In the genomic region with DNA sequence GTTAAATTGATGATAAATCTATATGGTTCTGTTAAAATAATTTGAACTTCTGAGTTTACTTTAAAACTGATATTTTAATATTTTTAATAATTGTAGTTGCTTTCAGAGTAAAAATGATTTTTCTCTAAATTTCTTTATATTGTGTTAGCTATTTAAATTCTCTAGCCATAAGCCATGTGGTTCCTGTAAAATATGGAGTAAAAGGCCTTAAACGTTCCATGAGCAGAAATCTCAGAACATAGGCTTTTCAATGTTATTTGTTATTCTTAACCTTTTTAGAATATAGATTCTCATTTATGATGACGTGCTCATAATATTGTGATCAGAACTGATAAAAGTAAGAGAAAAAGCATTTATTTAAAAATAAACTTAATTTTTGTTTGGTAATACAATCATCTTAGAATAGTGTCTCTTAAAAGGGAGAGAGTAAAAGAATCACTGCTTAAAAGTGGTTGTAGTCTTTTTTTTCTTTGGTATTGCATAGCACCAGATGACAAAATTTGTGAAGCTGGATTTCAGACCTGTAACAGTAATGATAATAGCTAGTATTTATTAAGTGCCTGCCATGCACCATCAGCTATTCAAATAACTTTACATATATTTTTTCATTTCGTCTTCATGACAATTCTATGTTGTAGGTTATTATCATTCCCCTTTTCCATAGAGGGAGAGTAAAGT, we compare ENCODE assay signal across 7 cellular contexts. TPM values are rescaled to one million over a fixed set of nuclear protein-coding genes. Genes with fewer than 3 reads are reported as not detected.
A peak's percentile ranks its signal among the peaks of the same experiment; 100 is the strongest.
DNase-seq lines count a peak whose midpoint lies in the region; ATAC-seq and TF ChIP-seq lines count a peak whose summit lies in the region.

No MANE protein-coding gene starts in this region.

- no peaks in the 10 kb centered on the region for H3K9me3 ChIP-seq in HEK293 (ENCODE audit: control insufficient read depth, insufficient read depth, low read depth, low read length)
- H3K9me3 ChIP-seq in iPS-18a (ENCODE audit: control insufficient read depth, low read depth, low read length): no peaks in the 10 kb centered on the region

- peak overlapping the region; percentile 78 for H3K9ac ChIP-seq in iPS-18a (ENCODE audit: low read length)

- no peaks in the 10 kb centered on the region for H3K9me3 Mint-ChIP-seq in activated CD8-positive, alpha-beta T cell treated with anti-CD3 and anti-CD28 coated beads, Interleukin-2, amount 10 ng/mL, durations not matched to agents 7 days and 5 days (ENCODE audit: insufficient read depth)
- no peaks in the 10 kb centered on the region for H3K9me3 Mint-ChIP-seq in stimulated activated naive CD8-positive, alpha-beta T cell treated with anti-CD3 and anti-CD28 coated beads, Interleukin-15, amount 100 ng/mL, for 72 hours

- no peak for ATAC-seq in activated CD8-positive, alpha-beta T cell treated with anti-CD3 and anti-CD28 coated beads, Interleukin-2, amount 10 ng/mL, durations not matched to agents 7 days and 5 days
- no peak for ATAC-seq in stimulated activated naive CD8-positive, alpha-beta T cell treated with anti-CD3 and anti-CD28 coated beads, Interleukin-15, amount 100 ng/mL, for 72 hours
- ATAC-seq in GM21717 (IDR thresholded peaks at IDR 0.05; ENCODE audit: unreplicated experiment): no peak

- CTCF ChIA-PET in HEK293 (lab: Yijun Ruan, JAX): no interaction called here
- CTCF ChIA-PET in activated CD8-positive, alpha-beta T cell treated with anti-CD3 and anti-CD28 coated beads, Interleukin-2, amount 10 ng/mL, durations not matched to agents 7 days and 5 days (lab: Charles Lee): no interaction called here

- H3K4me1 Mint-ChIP-seq in activated CD8-positive, alpha-beta T cell treated with anti-CD3 and anti-CD28 coated beads, Interleukin-2, amount 10 ng/mL, durations not matched to agents 7 days and 5 days (ENCODE audit: low read depth): peaks cover 28% of the 10 kb centered on the region
- peaks cover 36% of the 10 kb centered on the region for H3K4me1 Mint-ChIP-seq in stimulated activated naive CD8-positive, alpha-beta T cell treated with anti-CD3 and anti-CD28 coated beads, Interleukin-15, amount 100 ng/mL, for 72 hours

- POLR2A ChIA-PET in HEK293 (lab: Yijun Ruan, JAX): no interaction called here
- POLR2A ChIA-PET in activated CD8-positive, alpha-beta T cell treated with anti-CD3 and anti-CD28 coated beads, Interleukin-2, amount 10 ng/mL, durations not matched to agents 7 days and 5 days (lab: Charles Lee): no interaction called here

- no peak overlapping the region for H3K27ac Mint-ChIP-seq in activated CD8-positive, alpha-beta T cell treated with anti-CD3 and anti-CD28 coated beads, Interleukin-2, amount 10 ng/mL, durations not matched to agents 7 days and 5 days
- H3K27ac Mint-ChIP-seq in stimulated activated naive CD8-positive, alpha-beta T cell treated with anti-CD3 and anti-CD28 coated beads, Interleukin-15, amount 100 ng/mL, for 72 hours: no peak overlapping the region

- no peak for DNase-seq in activated CD8-positive, alpha-beta T cell treated with anti-CD3 and anti-CD28 coated beads, Interleukin-2, amount 10 ng/mL, durations not matched to agents 7 days and 5 days
- DNase-seq in stimulated activated naive CD8-positive, alpha-beta T cell treated with anti-CD3 and anti-CD28 coated beads, Interleukin-15, amount 100 ng/mL, for 72 hours: no peak
- DNase-seq in ureter (ENCODE audit: low spot score): no peak
- no peak for DNase-seq in epidermal melanocyte (ENCODE audit: insufficient read length, low spot score)

- peaks cover 7% of the 10 kb centered on the region for H3K27me3 Mint-ChIP-seq in activated CD8-positive, alpha-beta T cell treated with anti-CD3 and anti-CD28 coated beads, Interleukin-2, amount 10 ng/mL, durations not matched to agents 7 days and 5 days (ENCODE audit: low read depth)
- H3K27me3 Mint-ChIP-seq in stimulated activated naive CD8-positive, alpha-beta T cell treated with anti-CD3 and anti-CD28 coated beads, Interleukin-15, amount 100 ng/mL, for 72 hours: no peaks in the 10 kb centered on the region

- peak overlapping the region; percentile 97 for H3K4me3 Mint-ChIP-seq in activated CD8-positive, alpha-beta T cell treated with anti-CD3 and anti-CD28 coated beads, Interleukin-2, amount 10 ng/mL, durations not matched to agents 7 days and 5 days
- H3K4me3 Mint-ChIP-seq in stimulated activated naive CD8-positive, alpha-beta T cell treated with anti-CD3 and anti-CD28 coated beads, Interleukin-15, amount 100 ng/mL, for 72 hours: peak overlapping the region; percentile 88 to 91

- peak overlapping the region; percentile 60; the same call in 1 of the 2 replicates for H3K27ac ChIP-seq in HEK293 (ENCODE audit: extremely low read depth, low read depth, low read length)
- H3K27ac ChIP-seq in iPS-18a (ENCODE audit: low read length): no peak overlapping the region

- H3K36me3 Mint-ChIP-seq in activated CD8-positive, alpha-beta T cell treated with anti-CD3 and anti-CD28 coated beads, Interleukin-2, amount 10 ng/mL, durations not matched to agents 7 days and 5 days (ENCODE audit: low read depth): no peaks in the 10 kb centered on the region

- no peaks in the 10 kb centered on the region; a peak in 1 of 3 replicates for H3K36me3 ChIP-seq in HEK293 (ENCODE audit: control insufficient read depth in 2 of 2, insufficient read depth in 1 of 2, low read length in 2 of 2)
- no peaks in the 10 kb centered on the region for H3K36me3 ChIP-seq in iPS-18a (ENCODE audit: control insufficient read depth, low read depth, low read length)

- no peak for TF ChIP-seq CTCF in HEK293 (tag by site-specific recombination; IDR thresholded peaks at IDR 0.05)

- H3K4me3 ChIP-seq in HEK293 (ENCODE audit: low read depth, low read length): peak overlapping the region; percentile 99
- H3K4me3 ChIP-seq in iPS-18a (ENCODE audit: low read length): peak overlapping the region; percentile 96

- peaks cover 5% of the 10 kb centered on the region for H3K27me3 ChIP-seq in iPS-18a (ENCODE audit: control insufficient read depth, insufficient read depth, low read length)

- H3K4me1 ChIP-seq in HEK293 (ENCODE audit: control insufficient read depth, insufficient read depth, low read length) (peaks cover 11% of the 10 kb centered on the region; the same call in 1 of the 2 replicates), iPS-18a (ENCODE audit: control insufficient read depth, low read depth, low read length) (peaks cover 12% of the 10 kb centered on the region)

TF ChIP-seq in HEK293, 187 proteins besides CTCF, POLR2A, EP300 and RAD21 (continues in another document):
- TF ChIP-seq, protein P1, sequence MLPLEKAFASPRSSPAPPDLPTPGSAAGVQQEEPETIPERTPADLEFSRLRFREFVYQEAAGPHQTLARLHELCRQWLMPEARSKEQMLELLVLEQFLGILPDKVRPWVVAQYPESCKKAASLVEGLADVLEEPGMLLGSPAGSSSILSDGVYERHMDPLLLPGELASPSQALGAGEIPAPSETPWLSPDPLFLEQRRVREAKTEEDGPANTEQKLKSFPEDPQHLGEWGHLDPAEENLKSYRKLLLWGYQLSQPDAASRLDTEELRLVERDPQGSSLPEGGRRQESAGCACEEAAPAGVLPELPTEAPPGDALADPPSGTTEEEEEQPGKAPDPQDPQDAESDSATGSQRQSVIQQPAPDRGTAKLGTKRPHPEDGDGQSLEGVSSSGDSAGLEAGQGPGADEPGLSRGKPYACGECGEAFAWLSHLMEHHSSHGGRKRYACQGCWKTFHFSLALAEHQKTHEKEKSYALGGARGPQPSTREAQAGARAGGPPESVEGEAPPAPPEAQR (tag by site-specific recombination; IDR thresholded peaks at IDR 0.05): no peak
- TF ChIP-seq, protein P2, sequence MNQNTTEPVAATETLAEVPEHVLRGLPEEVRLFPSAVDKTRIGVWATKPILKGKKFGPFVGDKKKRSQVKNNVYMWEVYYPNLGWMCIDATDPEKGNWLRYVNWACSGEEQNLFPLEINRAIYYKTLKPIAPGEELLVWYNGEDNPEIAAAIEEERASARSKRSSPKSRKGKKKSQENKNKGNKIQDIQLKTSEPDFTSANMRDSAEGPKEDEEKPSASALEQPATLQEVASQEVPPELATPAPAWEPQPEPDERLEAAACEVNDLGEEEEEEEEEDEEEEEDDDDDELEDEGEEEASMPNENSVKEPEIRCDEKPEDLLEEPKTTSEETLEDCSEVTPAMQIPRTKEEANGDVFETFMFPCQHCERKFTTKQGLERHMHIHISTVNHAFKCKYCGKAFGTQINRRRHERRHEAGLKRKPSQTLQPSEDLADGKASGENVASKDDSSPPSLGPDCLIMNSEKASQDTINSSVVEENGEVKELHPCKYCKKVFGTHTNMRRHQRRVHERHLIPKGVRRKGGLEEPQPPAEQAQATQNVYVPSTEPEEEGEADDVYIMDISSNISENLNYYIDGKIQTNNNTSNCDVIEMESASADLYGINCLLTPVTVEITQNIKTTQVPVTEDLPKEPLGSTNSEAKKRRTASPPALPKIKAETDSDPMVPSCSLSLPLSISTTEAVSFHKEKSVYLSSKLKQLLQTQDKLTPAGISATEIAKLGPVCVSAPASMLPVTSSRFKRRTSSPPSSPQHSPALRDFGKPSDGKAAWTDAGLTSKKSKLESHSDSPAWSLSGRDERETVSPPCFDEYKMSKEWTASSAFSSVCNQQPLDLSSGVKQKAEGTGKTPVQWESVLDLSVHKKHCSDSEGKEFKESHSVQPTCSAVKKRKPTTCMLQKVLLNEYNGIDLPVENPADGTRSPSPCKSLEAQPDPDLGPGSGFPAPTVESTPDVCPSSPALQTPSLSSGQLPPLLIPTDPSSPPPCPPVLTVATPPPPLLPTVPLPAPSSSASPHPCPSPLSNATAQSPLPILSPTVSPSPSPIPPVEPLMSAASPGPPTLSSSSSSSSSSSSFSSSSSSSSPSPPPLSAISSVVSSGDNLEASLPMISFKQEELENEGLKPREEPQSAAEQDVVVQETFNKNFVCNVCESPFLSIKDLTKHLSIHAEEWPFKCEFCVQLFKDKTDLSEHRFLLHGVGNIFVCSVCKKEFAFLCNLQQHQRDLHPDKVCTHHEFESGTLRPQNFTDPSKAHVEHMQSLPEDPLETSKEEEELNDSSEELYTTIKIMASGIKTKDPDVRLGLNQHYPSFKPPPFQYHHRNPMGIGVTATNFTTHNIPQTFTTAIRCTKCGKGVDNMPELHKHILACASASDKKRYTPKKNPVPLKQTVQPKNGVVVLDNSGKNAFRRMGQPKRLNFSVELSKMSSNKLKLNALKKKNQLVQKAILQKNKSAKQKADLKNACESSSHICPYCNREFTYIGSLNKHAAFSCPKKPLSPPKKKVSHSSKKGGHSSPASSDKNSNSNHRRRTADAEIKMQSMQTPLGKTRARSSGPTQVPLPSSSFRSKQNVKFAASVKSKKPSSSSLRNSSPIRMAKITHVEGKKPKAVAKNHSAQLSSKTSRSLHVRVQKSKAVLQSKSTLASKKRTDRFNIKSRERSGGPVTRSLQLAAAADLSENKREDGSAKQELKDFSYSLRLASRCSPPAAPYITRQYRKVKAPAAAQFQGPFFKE (tag by site-specific recombination; IDR thresholded peaks at IDR 0.05; ENCODE audit: borderline replicate concordance): no peak

RNA-seq across cellular contexts. Expression of a gene that starts 2.7 kb away (rescaled TPM):
- total RNA-seq in activated CD8-positive, alpha-beta T cell treated with anti-CD3 and anti-CD28 coated beads, Interleukin-2, amount 10 ng/mL, durations not matched to agents 7 days and 5 days: 1 to 10 TPM; 6.3 to 7.0 TPM
- total RNA-seq in ureter: 74.6 TPM
